In the genomic region with DNA sequence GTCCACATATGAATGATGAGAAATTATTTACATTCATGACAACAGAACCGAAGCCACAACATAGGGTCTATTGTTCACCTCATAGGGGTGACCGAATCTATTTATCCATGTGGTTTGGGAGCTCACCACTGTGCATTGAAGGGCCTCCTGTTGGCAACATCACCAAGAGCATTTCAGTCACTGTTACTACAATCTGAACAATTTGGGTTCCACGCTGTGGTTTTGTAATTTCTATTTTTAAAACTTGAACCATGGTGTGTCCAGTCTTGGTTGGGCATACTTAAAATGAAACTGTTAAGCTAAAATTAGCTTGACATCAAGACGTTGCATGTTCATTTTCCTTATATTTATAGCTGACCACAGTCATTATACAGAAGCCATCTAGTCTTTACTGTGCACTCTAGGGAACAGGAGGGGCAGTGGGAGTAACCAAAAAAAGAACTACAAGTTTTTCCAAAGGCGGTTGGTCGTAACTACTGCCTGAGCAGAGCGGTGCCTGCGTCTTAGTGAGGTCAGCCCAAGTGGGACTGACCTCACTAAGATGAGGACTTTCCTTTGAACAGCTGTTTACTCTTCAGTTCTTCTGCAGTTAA, we compare ENCODE assay signal across 8 cellular contexts.
DNase-seq lines count a peak whose midpoint lies in the region; ATAC-seq and TF ChIP-seq lines count a peak whose summit lies in the region.

No MANE protein-coding gene starts in this region.

- intact Hi-C loops in MCF 10A (cut with micrococcal nuclease) = no loop called here

- DNase-seq in Daoy (ENCODE audit: low read depth) = peak; percentile 69
- DNase-seq in MCF 10A (ENCODE audit: unreplicated experiment) = no peak
- DNase-seq in omental fat pad (ENCODE audit: low spot score) = no peak
- no peak for DNase-seq in T-helper 2 cell
- no peak for DNase-seq in activated naive CD4-positive, alpha-beta T cell treated with anti-CD3 and anti-CD28 coated beads, Interleukin-2, amount 10 ng/mL, durations not matched to agents 7 days and 5 days
- no peak for DNase-seq in NCI-H2029 (lab: John Stamatoyannopoulos, UW)

- H3K27me3 Mint-ChIP-seq in MCF 10A (ENCODE audit: insufficient read depth, unreplicated experiment) = no peaks in the 10 kb centered on the region
- H3K27me3 Mint-ChIP-seq in activated naive CD4-positive, alpha-beta T cell treated with anti-CD3 and anti-CD28 coated beads, Interleukin-2, amount 10 ng/mL, durations not matched to agents 7 days and 5 days = peaks cover 4% of the 10 kb centered on the region

- peak; percentile 60 for ATAC-seq in GM21526 (IDR thresholded peaks at IDR 0.05; ENCODE audit: low FRiP score, unreplicated experiment)
- peak; percentile 74 for ATAC-seq in HG03571 (IDR thresholded peaks at IDR 0.05; ENCODE audit: unreplicated experiment)
- peak; percentile 51 for ATAC-seq in omental fat pad (ENCODE audit: low FRiP score)

- TF ChIP-seq CTCF in MCF 10A (IDR thresholded peaks at IDR 0.05; ENCODE audit: unreplicated experiment) (no peak), omental fat pad (IDR thresholded peaks at IDR 0.05) (no peak)

- peaks cover 14% of the 10 kb centered on the region for H3K4me1 Mint-ChIP-seq in MCF 10A (ENCODE audit: insufficient read depth, unreplicated experiment)
- H3K4me1 Mint-ChIP-seq in activated naive CD4-positive, alpha-beta T cell treated with anti-CD3 and anti-CD28 coated beads, Interleukin-2, amount 10 ng/mL, durations not matched to agents 7 days and 5 days = peaks cover 3% of the 10 kb centered on the region

- peak overlapping the region; percentile 84 for H3K27ac Mint-ChIP-seq in MCF 10A (ENCODE audit: low read depth, unreplicated experiment)
- no peak overlapping the region for H3K27ac Mint-ChIP-seq in activated naive CD4-positive, alpha-beta T cell treated with anti-CD3 and anti-CD28 coated beads, Interleukin-2, amount 10 ng/mL, durations not matched to agents 7 days and 5 days

- no peaks in the 10 kb centered on the region for H3K9me3 Mint-ChIP-seq in MCF 10A (ENCODE audit: unreplicated experiment)
- no peaks in the 10 kb centered on the region for H3K9me3 Mint-ChIP-seq in activated naive CD4-positive, alpha-beta T cell treated with anti-CD3 and anti-CD28 coated beads, Interleukin-2, amount 10 ng/mL, durations not matched to agents 7 days and 5 days

- H3K4me3 Mint-ChIP-seq in MCF 10A (ENCODE audit: unreplicated experiment) = no peak overlapping the region
- H3K4me3 Mint-ChIP-seq in activated naive CD4-positive, alpha-beta T cell treated with anti-CD3 and anti-CD28 coated beads, Interleukin-2, amount 10 ng/mL, durations not matched to agents 7 days and 5 days = no peak overlapping the region

- CTCF ChIA-PET in MCF 10A (lab: Yijun Ruan, JAX) = no interaction called here
- CTCF ChIA-PET in activated naive CD4-positive, alpha-beta T cell treated with anti-CD3 and anti-CD28 coated beads, Interleukin-2, amount 10 ng/mL, durations not matched to agents 7 days and 5 days (lab: Charles Lee) = interaction anchor here (2.1 kb wide), 1 partner anchor 24 kb away, joined by 9 read pairs; no protein-coding TSS in a partner anchor

- no TSS peak for BruUV-seq in MCF 10A (replicated peaks; lab: Mats Ljungman, UMichigan)

- H3K36me3 Mint-ChIP-seq in MCF 10A (ENCODE audit: insufficient read depth, unreplicated experiment) = no peaks in the 10 kb centered on the region
- no peaks in the 10 kb centered on the region for H3K36me3 Mint-ChIP-seq in activated naive CD4-positive, alpha-beta T cell treated with anti-CD3 and anti-CD28 coated beads, Interleukin-2, amount 10 ng/mL, durations not matched to agents 7 days and 5 days

- POLR2A ChIA-PET in MCF 10A (lab: Yijun Ruan, JAX) = no interaction called here
